9 cellular contexts compared by ENCODE assay signal in the genomic region with DNA sequence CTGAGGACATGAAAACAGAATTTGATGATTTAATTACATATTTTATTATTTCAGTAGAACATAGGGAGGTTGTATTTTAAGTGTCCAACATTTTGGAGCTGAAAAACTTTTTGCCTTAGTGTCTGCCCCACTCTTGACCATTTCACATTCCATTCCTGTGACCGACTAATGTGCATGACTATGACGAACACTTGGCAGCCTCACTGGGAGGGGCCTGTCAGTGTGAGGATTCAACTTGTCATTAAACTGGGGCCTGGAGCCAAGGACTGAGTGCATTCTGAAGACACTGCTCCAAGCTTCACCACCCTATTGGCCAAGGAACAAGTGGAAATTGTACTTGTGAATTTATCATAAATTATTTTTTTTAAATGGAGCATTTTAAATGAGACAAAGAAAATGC.
DNase-seq lines count a peak whose midpoint lies in the region; ATAC-seq, FAIRE-seq and TF ChIP-seq lines count a peak whose summit lies in the region.
"Had no signal": no experiment of that assay in that cellular context is flagged by ENCODE, and none has a peak within 500 bp of the region (broad histone marks: within the 10 kb centered on the region; RNA-seq: fewer than 3 reads in every experiment).

No MANE protein-coding gene starts in this region.

- H3K27me3 ChIP-seq in adrenal gland (no peaks in the 10 kb centered on the region), left ventricle myocardium inferior (ENCODE audit: low read depth) (no peaks in the 10 kb centered on the region), testis (no peaks in the 10 kb centered on the region)
- H3K27me3 ChIP-seq: esophagus squamous epithelium had no signal

- WGBS in adrenal gland, 4 donors: 40 to 59% (median 50%) methylated on average over 2 of the region's 2 CpGs
- 66% methylated on average over 2 of the region's 2 CpGs for WGBS in testis, 2 donors

- TF ChIP-seq POLR2A in H54 (IDR thresholded peaks at IDR 0.05; ENCODE audit: low read depth, low read length) (no peak), adrenal gland (IDR thresholded peaks at IDR 0.05) (no peak), testis (IDR thresholded peaks at IDR 0.05) (no peak)

- H3K4me1 ChIP-seq in adrenal gland (replicated peaks in 1 of 2) (no peaks in the 10 kb centered on the region), left ventricle myocardium inferior (no peaks in the 10 kb centered on the region), testis (no peaks in the 10 kb centered on the region)
- H3K4me1 ChIP-seq: esophagus squamous epithelium had no signal

- no peaks in the 10 kb centered on the region for H3K9me3 ChIP-seq in adrenal gland (replicated peaks in 1 of 3)
- H3K9me3 ChIP-seq in left ventricle myocardium inferior (replicated peaks): no peaks in the 10 kb centered on the region
- no peaks in the 10 kb centered on the region for H3K9me3 ChIP-seq in testis
- H3K9me3 ChIP-seq: esophagus squamous epithelium had no signal

- intact Hi-C loops in adrenal gland (cut with DNase I): no loop called here
- intact Hi-C loops in left ventricle myocardium inferior (cut with micrococcal nuclease): no loop called here
- intact Hi-C loops in testis (cut with DNase I; ENCODE audit: low total_unique reads): no loop called here

- no peak overlapping the region for H3K4me3 ChIP-seq in adrenal gland
- H3K4me3 ChIP-seq in left ventricle myocardium inferior: no peak overlapping the region
- no peak overlapping the region for H3K4me3 ChIP-seq in testis
- H3K4me3 ChIP-seq: esophagus squamous epithelium had no signal

- H3K27ac ChIP-seq in adrenal gland: no peak overlapping the region
- H3K27ac ChIP-seq in left ventricle myocardium inferior (replicated peaks): peak overlapping the region; percentile 17
- no peak overlapping the region for H3K27ac ChIP-seq in testis
- H3K27ac ChIP-seq in caudate nucleus (ENCODE audit: low read depth, low read length): no peak overlapping the region
- H3K27ac ChIP-seq: esophagus squamous epithelium had no signal

- FAIRE-seq in H54 (lab: Jason Lieb, UNC): peak; percentile 100
- no peak for FAIRE-seq in GM19239 (lab: Jason Lieb, UNC)

- TF ChIP-seq CTCF in adrenal gland (IDR thresholded peaks at IDR 0.05): no peak
- no peak for TF ChIP-seq CTCF in left ventricle myocardium inferior (IDR thresholded peaks at IDR 0.05; ENCODE audit: borderline replicate concordance)
- no peak for TF ChIP-seq CTCF in testis (IDR thresholded peaks at IDR 0.05)

- DNase-seq in H54 (ENCODE audit: insufficient read length, low spot score) (peak; percentile 13), adrenal gland (peak in 6 of 7 donors; percentile 13 to 69 (median 29)), left ventricle myocardium inferior (peak; percentile 62), testis (peak; percentile 14), GM19239 (ENCODE audit: insufficient read length, low spot score) (no peak), caudate nucleus (lab: John Stamatoyannopoulos, UW) (no peak)
- no peak for DNase-seq in activated CD8-positive, alpha-beta memory T cell treated with anti-CD3 and anti-CD28 coated beads, Interleukin-2, amount 50 U/mL, for 48 hours
- DNase-seq: esophagus squamous epithelium had no signal

- no peaks in the 10 kb centered on the region for H3K36me3 ChIP-seq in adrenal gland (replicated peaks in 1 of 2)
- no peaks in the 10 kb centered on the region for H3K36me3 ChIP-seq in left ventricle myocardium inferior
- H3K36me3 ChIP-seq in testis (ENCODE audit: low read depth, missing control alignments): no peaks in the 10 kb centered on the region
- H3K36me3 ChIP-seq: esophagus squamous epithelium had no signal

- no peak for ATAC-seq in GM19467 (IDR thresholded peaks at IDR 0.05; ENCODE audit: unreplicated experiment)

Comparison
In these comparisons a context has a peak if more than half of its experiments do, and no peak if none do; other contexts are left out.
1. DNase-seq: peak in H54 (single experiment), adrenal gland (6 of 7), left ventricle myocardium inferior (single experiment) and testis (single experiment); none in activated CD8-positive, alpha-beta memory T cell treated with anti-CD3 and anti-CD28 coated beads, Interleukin-2, amount 50 U/mL, for 48 hours (single experiment), GM19239 (single experiment) and caudate nucleus (0 of 61).